In genomic region chr12:124425667-124426066, GRCh38 we compare ENCODE assay signal across 15 cellular contexts.
A peak's percentile ranks its signal among the peaks of the same experiment; 100 is the strongest.
DNase-seq lines count a peak whose midpoint lies in the region; ATAC-seq and TF ChIP-seq lines count a peak whose summit lies in the region.
"Had no signal": no experiment of that assay in that cellular context is flagged by ENCODE, and none has a peak within 500 bp of the region (broad histone marks: within the 10 kb centered on the region; RNA-seq: fewer than 3 reads in every experiment).

No MANE protein-coding gene starts in this region.

- peaks cover 44% of the 10 kb centered on the region for H3K36me3 Mint-ChIP-seq in endodermal cell (ENCODE audit: low read depth)
- H3K36me3 Mint-ChIP-seq in nephron (ENCODE audit: low read depth): peaks cover 36% of the 10 kb centered on the region
- peaks cover 15% of the 10 kb centered on the region for H3K36me3 Mint-ChIP-seq in type B pancreatic cell

- no peaks in the 10 kb centered on the region for H3K9me3 ChIP-seq in left ventricle myocardium inferior (replicated peaks)
- no peaks in the 10 kb centered on the region for H3K9me3 ChIP-seq in endodermal cell (ENCODE audit: control insufficient read depth, low read length)
- H3K9me3 ChIP-seq: Peyer's patch had no signal

- H3K27me3 Mint-ChIP-seq in endodermal cell (ENCODE audit: insufficient read depth) (no peaks in the 10 kb centered on the region), nephron (ENCODE audit: low read depth) (no peaks in the 10 kb centered on the region), type B pancreatic cell (no peaks in the 10 kb centered on the region)

- no peaks in the 10 kb centered on the region for H3K9me3 Mint-ChIP-seq in endodermal cell
- H3K9me3 Mint-ChIP-seq in nephron: no peaks in the 10 kb centered on the region
- H3K9me3 Mint-ChIP-seq in type B pancreatic cell: no peaks in the 10 kb centered on the region
- H3K9me3 Mint-ChIP-seq: CD14-positive monocyte had no signal

- H3K27ac ChIP-seq in left ventricle myocardium inferior (replicated peaks) (peak overlapping the region; percentile 94), endodermal cell (ENCODE audit: low read depth, low read length) (peak overlapping the region; percentile 44)

- H3K27ac Mint-ChIP-seq in endodermal cell (peak overlapping the region; percentile 68), nephron (peak overlapping the region; percentile 66 to 81 (median 71)), type B pancreatic cell (peak overlapping the region; percentile 68)

- H3K27me3 ChIP-seq in left ventricle myocardium inferior (ENCODE audit: low read depth): no peaks in the 10 kb centered on the region
- H3K27me3 ChIP-seq in endodermal cell (ENCODE audit: control insufficient read depth, insufficient read depth, low read length, poor library complexity, severe bottlenecking): no peaks in the 10 kb centered on the region
- H3K27me3 ChIP-seq: Peyer's patch had no signal

- no peak for TF ChIP-seq CTCF in left ventricle myocardium inferior (IDR thresholded peaks at IDR 0.05; ENCODE audit: borderline replicate concordance)
- TF ChIP-seq CTCF in endodermal cell (conservative IDR thresholded peaks at IDR 0.05): no peak
- TF ChIP-seq CTCF in nephron (IDR thresholded peaks at IDR 0.05; ENCODE audit: unreplicated experiment in 3 of 3): no peak
- no peak for TF ChIP-seq CTCF in type B pancreatic cell (conservative IDR thresholded peaks at IDR 0.05)

- 92 to 93% methylated on average over 5 to 6 of the region's 6 CpGs for WGBS in endodermal cell (ENCODE audit: insufficient coverage in 1 of 2, insufficient read length in 1 of 2), 2 experiments

- DNase-seq in left ventricle myocardium inferior: no peak
- no peak for DNase-seq in Right ventricle myocardium superior
- no peak for DNase-seq in endodermal cell
- DNase-seq in type B pancreatic cell (ENCODE audit: extremely low spot score, unreplicated experiment): no peak
- DNase-seq in EL: no peak
- DNase-seq: Kasumi-1, NCI-H1417, NCI-H2029, NCI-H524, Peyer's patch, SHP77 treated with DMSO at 0.1 percent for 48 hours had no signal

- peaks cover 94% of the 10 kb centered on the region for H3K4me1 ChIP-seq in left ventricle myocardium inferior
- no peaks in the 10 kb centered on the region for H3K4me1 ChIP-seq in endodermal cell (ENCODE audit: control insufficient read depth, insufficient read depth, low read length)

- intact Hi-C loops in left ventricle myocardium inferior (cut with micrococcal nuclease) (no loop called here), Right ventricle myocardium superior (cut with DNase I) (no loop called here)

- peaks cover 42% of the 10 kb centered on the region for H3K36me3 ChIP-seq in left ventricle myocardium inferior
- peaks cover 37% of the 10 kb centered on the region for H3K36me3 ChIP-seq in endodermal cell (ENCODE audit: control insufficient read depth, insufficient read depth, low read length)

- no peaks in the 10 kb centered on the region for H3K4me1 Mint-ChIP-seq in endodermal cell
- H3K4me1 Mint-ChIP-seq in nephron: peaks cover 71% of the 10 kb centered on the region
- H3K4me1 Mint-ChIP-seq in type B pancreatic cell (ENCODE audit: unreplicated experiment): peaks cover 16% of the 10 kb centered on the region

- no peak overlapping the region for H3K4me3 ChIP-seq in left ventricle myocardium inferior
- H3K4me3 ChIP-seq in endodermal cell (ENCODE audit: low read length): no peak overlapping the region
- H3K4me3 ChIP-seq: Peyer's patch had no signal

- no peak overlapping the region for H3K4me3 Mint-ChIP-seq in endodermal cell
- H3K4me3 Mint-ChIP-seq in nephron: no peak overlapping the region
- no peak overlapping the region for H3K4me3 Mint-ChIP-seq in type B pancreatic cell
- H3K4me3 Mint-ChIP-seq: CD14-positive monocyte had no signal

- no peak overlapping the region for H3K9ac ChIP-seq in endodermal cell (ENCODE audit: extremely low read depth, low read length, poor library complexity, severe bottlenecking)

- ATAC-seq in Right ventricle myocardium superior (ENCODE audit: poor library complexity): no peak
- no peak for ATAC-seq in HG02852 (IDR thresholded peaks at IDR 0.05; ENCODE audit: unreplicated experiment)
- no peak for ATAC-seq in HG02981 (IDR thresholded peaks at IDR 0.05; ENCODE audit: unreplicated experiment)
